In the genomic region with DNA sequence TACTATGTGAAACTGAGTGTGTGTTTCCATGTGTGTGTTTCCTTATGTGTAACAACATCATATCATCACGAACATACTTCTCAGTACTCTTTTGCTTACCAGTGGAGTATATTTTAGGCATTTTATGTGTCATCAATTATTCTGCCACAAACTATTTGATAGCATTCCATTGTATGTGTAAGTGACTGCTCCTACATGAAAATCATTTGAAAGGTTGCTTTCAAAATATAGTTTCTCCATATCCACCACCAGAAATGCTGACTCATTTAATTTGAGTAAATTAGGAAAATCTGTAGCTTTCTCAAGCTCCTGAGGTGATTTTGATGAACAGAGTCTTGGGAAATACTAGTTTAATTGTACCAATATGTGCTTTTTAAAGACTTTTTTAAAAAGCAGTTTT, we compare ENCODE assay signal across 17 cellular contexts.
DNase-seq lines count a peak whose midpoint lies in the region; ATAC-seq, FAIRE-seq and TF ChIP-seq lines count a peak whose summit lies in the region.
"Had no signal": no experiment of that assay in that cellular context is flagged by ENCODE, and none has a peak within 500 bp of the region (broad histone marks: within the 10 kb centered on the region; RNA-seq: fewer than 3 reads in every experiment).

No MANE protein-coding gene starts in this region.

- no peaks in the 10 kb centered on the region for H3K79me2 ChIP-seq in HepG2 (ENCODE audit: insufficient read depth, low read length)

- no peaks in the 10 kb centered on the region for H3K36me3 ChIP-seq in HepG2 (replicated peaks in 1 of 2; ENCODE audit: control insufficient read depth in 1 of 2, insufficient read depth in 2 of 2, low read length in 2 of 2)
- H3K36me3 ChIP-seq in right lobe of liver, result no peaks in the 10 kb centered on the region

- H3K4me3 ChIP-seq in HepG2 (replicated peaks in 1 of 3; ENCODE audit: insufficient read depth in 1 of 3, low read depth in 2 of 3, low read length in 3 of 3), result no peak overlapping the region
- H3K4me3 ChIP-seq in right lobe of liver, result no peak overlapping the region
- no peak overlapping the region for H3K4me3 ChIP-seq in fibroblast of pulmonary artery (replicated peaks; ENCODE audit: low read depth, low read length)

- CTCF ChIA-PET in HepG2 (lab: Yijun Ruan, JAX; ENCODE audit: low intra/inter-chr PET ratio, low total read pairs), result no interaction called here

- intact Hi-C loops in HepG2 (cut with micrococcal nuclease; ENCODE audit: unreplicated experiment), result no loop called here
- intact Hi-C loops in right lobe of liver (cut with DNase I), result no loop called here

- no peak for TF ChIP-seq CTCF in HepG2 (CRISPR knock-in tag; IDR thresholded peaks at IDR 0.05)
- no peak for TF ChIP-seq CTCF in right lobe of liver (IDR thresholded peaks at IDR 0.05)
- TF ChIP-seq CTCF in fibroblast of pulmonary artery (IDR thresholded peaks at IDR 0.05; ENCODE audit: low read length, missing control alignments), result no peak
- TF ChIP-seq CTCF in D721Med (IDR thresholded peaks at IDR 0.05; ENCODE audit: insufficient read depth, missing control alignments), result no peak

- 0% methylated on average over 1 of the region's 1 CpG for WGBS in HepG2 (ENCODE audit: low lambda C conversion rate)
- 41% methylated on average over 1 of the region's 1 CpG for WGBS in right lobe of liver (ENCODE audit: insufficient coverage, low coverage, low lambda C conversion rate, missing lambda C conversion rate)

- POLR2A ChIA-PET in HepG2 (lab: Yijun Ruan, JAX), result no interaction called here

- ATAC-seq in HepG2 (no peak), right lobe of liver (no peak)
- no peak for ATAC-seq in stimulated activated naive CD8-positive, alpha-beta T cell treated with anti-CD3 and anti-CD28 coated beads, Interleukin-15, Interleukin-2, amounts not matched to agents 100 U/mL and 50 U/mL, for 24 hours
- ATAC-seq: natural killer cell had no signal

- no peaks in the 10 kb centered on the region for H4K20me1 ChIP-seq in HepG2 (ENCODE audit: insufficient read depth, low read length)

- BruUV-seq in HepG2 (replicated peaks; lab: Mats Ljungman, UMichigan), result no TSS peak

- no peak overlapping the region for H3K4me2 ChIP-seq in HepG2 (ENCODE audit: low read depth, low read length)

- TF ChIP-seq POLR2A in HepG2 (IDR thresholded peaks at IDR 0.05; ENCODE audit: insufficient read depth in 1 of 2, low read depth in 2 of 2, low read length in 2 of 2) (no peak), right lobe of liver (IDR thresholded peaks at IDR 0.05) (no peak)

- no peak overlapping the region for H3K9ac ChIP-seq in HepG2 (ENCODE audit: insufficient read depth, low read depth, low read length)

- H3K27me3 ChIP-seq in HepG2 (ENCODE audit: control insufficient read depth in 1 of 2, insufficient read depth in 2 of 2, low read length in 2 of 2) (no peaks in the 10 kb centered on the region), right lobe of liver (no peaks in the 10 kb centered on the region)

- TF ChIP-seq RAD21 in HepG2 (CRISPR knock-in tag; IDR thresholded peaks at IDR 0.05), result no peak

- H3K4me1 ChIP-seq in HepG2 (ENCODE audit: insufficient read depth, low read length), result no peaks in the 10 kb centered on the region
- H3K4me1 ChIP-seq in right lobe of liver, result no peaks in the 10 kb centered on the region

- DNase-seq in HepG2 (ENCODE audit: low spot score) (no peak), right lobe of liver (no peak), amniotic epithelial cell (ENCODE audit: low read depth) (peak; percentile 30), fibroblast of pulmonary artery (ENCODE audit: low read depth) (peak; percentile 56), Ammon's horn (ENCODE audit: low spot score) (no peak), D721Med (ENCODE audit: insufficient read length, low spot score) (no peak), NOMO-1 (lab: John Stamatoyannopoulos, UW; ENCODE audit: unreplicated experiment in 2 of 2) (no peak)
- no peak for DNase-seq in stimulated activated naive CD8-positive, alpha-beta T cell treated with anti-CD3 and anti-CD28 coated beads, Interleukin-15, Interleukin-2, amounts not matched to agents 100 U/mL and 50 U/mL, for 24 hours
- DNase-seq: 8988T; Calu3; Kasumi-1; natural killer cell; NCI-H1694; NCI-H524; stimulated activated CD4-positive, alpha-beta T cell treated with anti-CD3 and anti-CD28 coated beads, Interleukin-4, amount 100 ng/mL, for 1 hour; SW 1271; trophoblast cell had no signal

- TF ChIP-seq EP300 in HepG2 (IDR thresholded peaks at IDR 0.05; ENCODE audit: low read depth in 2 of 2, low read length in 2 of 2) (no peak), HepG2 (CRISPR knock-in tag; IDR thresholded peaks at IDR 0.05; ENCODE audit: borderline replicate concordance) (no peak)

- H2AFZ ChIP-seq in HepG2 (ENCODE audit: low read length), result no peak overlapping the region

- in situ Hi-C loops in HepG2 (cut with HindIII; ENCODE audit: extremely low pct_ligation_motif_present, low pct_unique_long_range_greater_than_20kb), result no loop called here

- no peak for FAIRE-seq in HepG2 (lab: Jason Lieb, UNC)
- FAIRE-seq in D721Med (lab: Jason Lieb, UNC), result no peak

- no peaks in the 10 kb centered on the region for H3K9me3 ChIP-seq in HepG2 (ENCODE audit: low read length)
- H3K9me3 ChIP-seq in right lobe of liver, result no peaks in the 10 kb centered on the region

- no peak overlapping the region for H3K27ac ChIP-seq in HepG2 (ENCODE audit: extremely low read length, insufficient read depth, low read length)
- H3K27ac ChIP-seq in right lobe of liver, result no peak overlapping the region

TF ChIP-seq in HepG2, 621 proteins besides CTCF, POLR2A, EP300 and RAD21:
- TF ChIP-seq MAFK (conservative IDR thresholded peaks at IDR 0.05 in 1 of 2, IDR thresholded peaks at IDR 0.05 in 1 of 2; ENCODE audit: low read length in 2 of 2), result peak; percentile 85 to 94
- no peak for TF ChIP-seq ZMYM3 (CRISPR knock-in tag; IDR thresholded peaks at IDR 0.05)
- TF ChIP-seq MAFF (IDR thresholded peaks at IDR 0.05; ENCODE audit: low read depth, low read length), result peak; percentile 89
- TF ChIP-seq ZFP36 (IDR thresholded peaks at IDR 0.05; ENCODE audit: borderline replicate concordance, low read depth, low read length, partially characterized antibody), result no peak

Comparison
In these comparisons a context has a peak if more than half of its experiments do, and no peak if none do; other contexts are left out.
1. DNase-seq: peak in amniotic epithelial cell (single experiment) and fibroblast of pulmonary artery (single experiment); none in HepG2 (single experiment), right lobe of liver (0 of 3), Ammon's horn (single experiment), D721Med (single experiment), NOMO-1 (0 of 2) and stimulated activated naive CD8-positive, alpha-beta T cell treated with anti-CD3 and anti-CD28 coated beads, Interleukin-15, Interleukin-2, amounts not matched to agents 100 U/mL and 50 U/mL, for 24 hours (single experiment).